In genomic region chr12:56805282-56805855, GRCh38 we compare ENCODE assay signal across 2 cellular contexts.
TF ChIP-seq lines count a peak whose summit lies in the region.

No MANE protein-coding gene starts in this region.

TF ChIP-seq in GM23338, 12 proteins besides CTCF, POLR2A, EP300 and RAD21 (continued from another document):
- TF ChIP-seq ZNF462 (CRISPR knock-in tag; IDR thresholded peaks at IDR 0.05) (no peak), ZNF114 (CRISPR knock-in tag; IDR thresholded peaks at IDR 0.05) (no peak), POLR2AphosphoS5 (IDR thresholded peaks at IDR 0.05; ENCODE audit: low read depth) (no peak), REST (IDR thresholded peaks at IDR 0.05; ENCODE audit: unreplicated experiment) (no peak), CREB1 (CRISPR knock-in tag; IDR thresholded peaks at IDR 0.05; ENCODE audit: low read depth) (no peak), STAT1 (IDR thresholded peaks at IDR 0.05; ENCODE audit: unreplicated experiment) (no peak), ZNF331 (CRISPR knock-in tag; IDR thresholded peaks at IDR 0.05; ENCODE audit: low read depth) (no peak), JUNB (IDR thresholded peaks at IDR 0.05; ENCODE audit: unreplicated experiment) (no peak), NANOG (IDR thresholded peaks at IDR 0.05; ENCODE audit: borderline replicate concordance) (no peak), EZH2 (IDR thresholded peaks at IDR 0.05; ENCODE audit: low read depth, unreplicated experiment) (no peak)

TF ChIP-seq in WTC11, 78 proteins besides CTCF, POLR2A, EP300 and RAD21 (continued from another document):
- TF ChIP-seq FOXP4 (CRISPR knock-in tag; IDR thresholded peaks at IDR 0.05), result no peak
- no peak for TF ChIP-seq USF2 (CRISPR knock-in tag; IDR thresholded peaks at IDR 0.05)
- TF ChIP-seq E2F4 (CRISPR knock-in tag; IDR thresholded peaks at IDR 0.05; ENCODE audit: borderline replicate concordance, low read depth), result no peak
- TF ChIP-seq MLX (CRISPR knock-in tag; IDR thresholded peaks at IDR 0.05), result no peak
